ENCODE assay signal across 8 cellular contexts in genomic region chr12:55619352-55620138, GRCh38. TPM values are rescaled to one million over a fixed set of nuclear protein-coding genes. Genes with fewer than 3 reads are reported as not detected.
DNase-seq lines count a peak whose midpoint lies in the region; ATAC-seq and TF ChIP-seq lines count a peak whose summit lies in the region.
"Had no signal": no experiment of that assay in that cellular context is flagged by ENCODE, and none has a peak within 500 bp of the region (broad histone marks: within the 10 kb centered on the region; RNA-seq: fewer than 3 reads in every experiment).

No MANE protein-coding gene starts in this region.

- TF ChIP-seq CTCF in neural crest cell (conservative IDR thresholded peaks at IDR 0.05) = peak; percentile 97

- no peak overlapping the region for H3K27ac Mint-ChIP-seq in neural crest cell (ENCODE audit: unreplicated experiment)

- H3K4me3 Mint-ChIP-seq in neural crest cell = no peak overlapping the region

- peaks cover 11% of the 10 kb centered on the region for H3K36me3 Mint-ChIP-seq in neural crest cell (ENCODE audit: low read depth)

- DNase-seq in GDM1 (lab: John Stamatoyannopoulos, UW) (peak; percentile 28), NCI-H510A (lab: John Stamatoyannopoulos, UW) (peak; percentile 61), fibroblast of peridontal ligament (ENCODE audit: extremely low read depth) (peak; percentile 98), neural crest cell (ENCODE audit: low read depth, low spot score) (peak; percentile 71)
- DNase-seq in activated CD4-positive, alpha-beta T cell treated with anti-CD3 and anti-CD28 coated beads for 48 hours = peak; percentile 40

- ATAC-seq in GM21367 (IDR thresholded peaks at IDR 0.05; ENCODE audit: unreplicated experiment) (peak; percentile 89), HG03521 (IDR thresholded peaks at IDR 0.05; ENCODE audit: unreplicated experiment) (peak; percentile 82)

- H3K9me3 Mint-ChIP-seq in neural crest cell = peaks cover 27% of the 10 kb centered on the region

- H3K4me1 Mint-ChIP-seq in neural crest cell = peaks cover 6% of the 10 kb centered on the region

- peaks cover 2% of the 10 kb centered on the region for H3K27me3 Mint-ChIP-seq in neural crest cell (ENCODE audit: low read depth)

RNA-seq across cellular contexts. Expression of gene OR10P1, which starts 17.1 kb away (rescaled TPM):
- total RNA-seq in neural crest cell = not detected in 2 replicates
- total RNA-seq: lower leg skin had no signal

RNA-seq across cellular contexts. Expression of gene OR2AP1, which starts 47.3 kb away (rescaled TPM):
- not detected in 2 replicates for total RNA-seq in neural crest cell
- total RNA-seq: lower leg skin had no signal

Comparison
In these comparisons a context has a peak if more than half of its experiments do, and no peak if none do; other contexts are left out.
1. Peak in every context shown above with its lines: DNase-seq and ATAC-seq.
2. DNase-seq: peak in every context shown above with its lines; median percentile 98 in fibroblast of peridontal ligament; 71 in neural crest cell; 61 in NCI-H510A; 40 in activated CD4-positive, alpha-beta T cell treated with anti-CD3 and anti-CD28 coated beads for 48 hours; 28 in GDM1.